Comparison of ENCODE assay signal across 2 cellular contexts in genomic region chr2:177972123-177972522, GRCh38.
TF ChIP-seq lines count a peak whose summit lies in the region.

No MANE protein-coding gene starts in this region.

TF ChIP-seq in GM23338, 12 proteins besides CTCF, POLR2A, EP300 and RAD21 (continued from another document):
- no peak for TF ChIP-seq ZNF462 (CRISPR knock-in tag; IDR thresholded peaks at IDR 0.05)
- no peak for TF ChIP-seq STAT1 (IDR thresholded peaks at IDR 0.05; ENCODE audit: unreplicated experiment)
- TF ChIP-seq, protein P1, sequence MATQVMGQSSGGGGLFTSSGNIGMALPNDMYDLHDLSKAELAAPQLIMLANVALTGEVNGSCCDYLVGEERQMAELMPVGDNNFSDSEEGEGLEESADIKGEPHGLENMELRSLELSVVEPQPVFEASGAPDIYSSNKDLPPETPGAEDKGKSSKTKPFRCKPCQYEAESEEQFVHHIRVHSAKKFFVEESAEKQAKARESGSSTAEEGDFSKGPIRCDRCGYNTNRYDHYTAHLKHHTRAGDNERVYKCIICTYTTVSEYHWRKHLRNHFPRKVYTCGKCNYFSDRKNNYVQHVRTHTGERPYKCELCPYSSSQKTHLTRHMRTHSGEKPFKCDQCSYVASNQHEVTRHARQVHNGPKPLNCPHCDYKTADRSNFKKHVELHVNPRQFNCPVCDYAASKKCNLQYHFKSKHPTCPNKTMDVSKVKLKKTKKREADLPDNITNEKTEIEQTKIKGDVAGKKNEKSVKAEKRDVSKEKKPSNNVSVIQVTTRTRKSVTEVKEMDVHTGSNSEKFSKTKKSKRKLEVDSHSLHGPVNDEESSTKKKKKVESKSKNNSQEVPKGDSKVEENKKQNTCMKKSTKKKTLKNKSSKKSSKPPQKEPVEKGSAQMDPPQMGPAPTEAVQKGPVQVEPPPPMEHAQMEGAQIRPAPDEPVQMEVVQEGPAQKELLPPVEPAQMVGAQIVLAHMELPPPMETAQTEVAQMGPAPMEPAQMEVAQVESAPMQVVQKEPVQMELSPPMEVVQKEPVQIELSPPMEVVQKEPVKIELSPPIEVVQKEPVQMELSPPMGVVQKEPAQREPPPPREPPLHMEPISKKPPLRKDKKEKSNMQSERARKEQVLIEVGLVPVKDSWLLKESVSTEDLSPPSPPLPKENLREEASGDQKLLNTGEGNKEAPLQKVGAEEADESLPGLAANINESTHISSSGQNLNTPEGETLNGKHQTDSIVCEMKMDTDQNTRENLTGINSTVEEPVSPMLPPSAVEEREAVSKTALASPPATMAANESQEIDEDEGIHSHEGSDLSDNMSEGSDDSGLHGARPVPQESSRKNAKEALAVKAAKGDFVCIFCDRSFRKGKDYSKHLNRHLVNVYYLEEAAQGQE (IDR thresholded peaks at IDR 0.05; ENCODE audit: unreplicated experiment) = no peak

TF ChIP-seq in HepG2, 621 proteins besides CTCF, POLR2A, EP300 and RAD21 (continued from another document):
- no peak for TF ChIP-seq SOX5 (CRISPR knock-in tag; IDR thresholded peaks at IDR 0.05; ENCODE audit: borderline replicate concordance)
TF ChIP-seq in HepG2: peak in this region for 1.
